1 cellular context compared by ENCODE assay signal in genomic region chr5:57383093-57383861, GRCh38.
TF ChIP-seq lines count a peak whose summit lies in the region.

No MANE protein-coding gene starts in this region.

TF ChIP-seq in K562, 482 proteins besides CTCF, POLR2A, EP300 and RAD21 (continued from another document and continues in another):
- TF ChIP-seq E2F8 (IDR thresholded peaks at IDR 0.05; ENCODE audit: low read depth, partially characterized antibody) (no peak), BRD4 (IDR thresholded peaks at IDR 0.05) (0 out of 2 replicates have a peak, but pooled peaks have one; percentile 71), BDP1 (IDR thresholded peaks at IDR 0.05; ENCODE audit: insufficient read depth, insufficient read length) (no peak), ZBTB33 (CRISPR knock-in tag; IDR thresholded peaks at IDR 0.05) (no peak), FOXK1 (CRISPR knock-in tag; IDR thresholded peaks at IDR 0.05; ENCODE audit: borderline replicate concordance) (no peak), ZKSCAN8 (CRISPR knock-in tag; IDR thresholded peaks at IDR 0.05) (no peak), C11orf30 (IDR thresholded peaks at IDR 0.05; ENCODE audit: low read depth) (peak; percentile 84), CBFB (CRISPR knock-in tag; IDR thresholded peaks at IDR 0.05) (no peak), GTF3C2 (IDR thresholded peaks at IDR 0.05; ENCODE audit: borderline replicate concordance, extremely low read depth, insufficient read length) (no peak), SIN3B (IDR thresholded peaks at IDR 0.05; ENCODE audit: low read depth) (no peak), ARID4B (CRISPR knock-in tag; IDR thresholded peaks at IDR 0.05) (no peak), ZNF408 (CRISPR knock-in tag; IDR thresholded peaks at IDR 0.05; ENCODE audit: low read depth) (no peak), UBTF (IDR thresholded peaks at IDR 0.05; ENCODE audit: borderline replicate concordance in 1 of 2, low read depth in 2 of 2, low read length in 2 of 2) (0 out of 4 replicates have a peak, but pooled peaks of 1 of the 2 experiments have one; percentile 30), NCOA4 (IDR thresholded peaks at IDR 0.05; ENCODE audit: partially characterized antibody) (no peak), HDAC8 (tag; IDR thresholded peaks at IDR 0.05) (no peak), KDM4B (IDR thresholded peaks at IDR 0.05; ENCODE audit: borderline replicate concordance in 2 of 2, low read depth in 1 of 2) (no peak), ATF2 (CRISPR knock-in tag; IDR thresholded peaks at IDR 0.05) (no peak), ZNF217 (CRISPR knock-in tag; IDR thresholded peaks at IDR 0.05) (no peak), POLR2AphosphoS5 (IDR thresholded peaks at IDR 0.05; ENCODE audit: control insufficient read depth, insufficient read depth, low read depth, low read length) (no peak), JUN (IDR thresholded peaks at IDR 0.05; ENCODE audit: borderline replicate concordance, low read depth, low read length) (peak; percentile 79), JUN (CRISPR knock-in tag; IDR thresholded peaks at IDR 0.05; ENCODE audit: borderline replicate concordance) (no peak), DNMT1 (IDR thresholded peaks at IDR 0.05) (no peak), HDGF (IDR thresholded peaks at IDR 0.05) (no peak), FOXM1 (IDR thresholded peaks at IDR 0.05; ENCODE audit: low read depth) (peak; percentile 66), FOXM1 (CRISPR knock-in tag; IDR thresholded peaks at IDR 0.05; ENCODE audit: low read depth) (no peak), IRF1 (CRISPR knock-in tag; IDR thresholded peaks at IDR 0.05; ENCODE audit: borderline replicate concordance) (no peak), ELF4 (CRISPR knock-in tag; IDR thresholded peaks at IDR 0.05) (no peak), SMAD2 (IDR thresholded peaks at IDR 0.05; ENCODE audit: low read depth, low read length) (no peak), U2AF1 (optimal IDR thresholded peaks at IDR 0.05; ENCODE audit: low read depth, low read length) (no peak), ATF7 (IDR thresholded peaks at IDR 0.05) (peak; percentile 93), ILK (tag; IDR thresholded peaks at IDR 0.05; ENCODE audit: borderline replicate concordance, low read depth) (no peak), RB1 (IDR thresholded peaks at IDR 0.05; ENCODE audit: low read depth) (no peak), NCOR1 (IDR thresholded peaks at IDR 0.05) (peak; percentile 66), NFE2L1 (tag; IDR thresholded peaks at IDR 0.05; ENCODE audit: borderline replicate concordance, low read depth) (no peak; the same call in 1 of the 2 replicates), ELF2 (CRISPR knock-in tag; IDR thresholded peaks at IDR 0.05) (no peak), HSF4 (CRISPR knock-in tag; IDR thresholded peaks at IDR 0.05; ENCODE audit: borderline replicate concordance) (no peak), ZNF121 (CRISPR knock-in tag; conservative IDR thresholded peaks at IDR 0.05) (no peak), NCOA1 (IDR thresholded peaks at IDR 0.05; ENCODE audit: low read depth) (peak; percentile 70; the same call in 1 of the 2 replicates), NRF1 (conservative IDR thresholded peaks at IDR 0.05 in 1 of 2, IDR thresholded peaks at IDR 0.05 in 1 of 2) (no peak), ARNT (IDR thresholded peaks at IDR 0.05) (no peak; a peak in 1 of 4 replicates), ZNF253 (CRISPR knock-in tag; conservative IDR thresholded peaks at IDR 0.05) (no peak), SFPQ (IDR thresholded peaks at IDR 0.05; ENCODE audit: low read depth, low read length) (no peak), SRSF9 (IDR thresholded peaks at IDR 0.05; ENCODE audit: borderline replicate concordance, low read depth, low read length) (no peak), PHF20 (IDR thresholded peaks at IDR 0.05; ENCODE audit: partially characterized antibody) (no peak), XRCC3 (IDR thresholded peaks at IDR 0.05) (no peak), FOSL1 (tag; conservative IDR thresholded peaks at IDR 0.05) (peak; percentile 97), RUNX1 (IDR thresholded peaks at IDR 0.05; ENCODE audit: low read depth) (no peak), STAT5B (CRISPR knock-in tag; IDR thresholded peaks at IDR 0.05) (no peak), ZNF584 (CRISPR knock-in tag; IDR thresholded peaks at IDR 0.05; ENCODE audit: low read depth) (peak; percentile 92; the same call in 1 of the 2 replicates)
